21 cellular contexts compared by ENCODE assay signal in genomic region chr12:26651036-26651435, GRCh38.
"Had no signal": no experiment of that assay in that cellular context is flagged by ENCODE, and none has a peak within 500 bp of the region (broad histone marks: within the 10 kb centered on the region; RNA-seq: fewer than 3 reads in every experiment).

No MANE protein-coding gene starts in this region.

- DNase-seq: effector CD8-positive, alpha-beta T cell; left cardiac atrium; left lung; sigmoid colon; upper lobe of right lung had no signal

- H3K4me1 ChIP-seq: left lung, prostate gland, upper lobe of right lung, uterus had no signal

- H3K4me3 Mint-ChIP-seq: endodermal cell; mesothelial cell of epicardium; naive B cell; natural killer cell treated with Interleukin-12 subunit alpha and Interleukin-12 subunit beta and Interleukin-15 and Interleukin-18, amount 100 ng/mL, for 72 hours; neural progenitor cell; stimulated activated effector memory CD8-positive, alpha-beta T cell treated with anti-CD3 and anti-CD28 coated beads, Interleukin-12 subunit alpha, Interleukin-12 subunit beta, amount 100 ng/mL, for 72 hours; stimulated activated naive CD8-positive, alpha-beta T cell treated with anti-CD3 and anti-CD28 coated beads, Interleukin-15, amount 100 ng/mL, for 72 hours had no signal

- H3K9me3 Mint-ChIP-seq: natural killer cell treated with Interleukin-12 subunit alpha and Interleukin-12 subunit beta and Interleukin-15 and Interleukin-18, amount 100 ng/mL, for 72 hours; stimulated activated effector memory CD8-positive, alpha-beta T cell treated with anti-CD3 and anti-CD28 coated beads, Interleukin-12 subunit alpha, Interleukin-12 subunit beta, amount 100 ng/mL, for 72 hours had no signal

- ATAC-seq: stimulated activated naive CD8-positive, alpha-beta T cell treated with anti-CD3 and anti-CD28 coated beads, Interleukin-15, amount 100 ng/mL, for 72 hours had no signal

- H3K36me3 Mint-ChIP-seq: neural progenitor cell had no signal

- H3K4me3 ChIP-seq: heart right ventricle, left lung, mucosa of descending colon, neural progenitor cell, prostate gland, right atrium auricular region, sigmoid colon, suprapubic skin, transverse colon, upper lobe of right lung, uterus had no signal

- H3K27me3 Mint-ChIP-seq: naive B cell; natural killer cell treated with Interleukin-12 subunit alpha and Interleukin-12 subunit beta and Interleukin-15 and Interleukin-18, amount 100 ng/mL, for 72 hours; stimulated activated naive CD8-positive, alpha-beta T cell treated with anti-CD3 and anti-CD28 coated beads, Interleukin-15, amount 100 ng/mL, for 72 hours had no signal

- H3K9ac ChIP-seq: neural progenitor cell had no signal

- H3K9me3 ChIP-seq: mucosa of descending colon, prostate gland, right atrium auricular region, sigmoid colon, suprapubic skin, transverse colon, upper lobe of right lung, uterus had no signal

- H3K27ac ChIP-seq: epithelial cell of prostate, foreskin keratinocyte, heart right ventricle, left lung, neural progenitor cell, prostate gland, right atrium auricular region, suprapubic skin, transverse colon, upper lobe of right lung, uterus had no signal

- H3K4me2 ChIP-seq: neural progenitor cell had no signal

- H3K27ac Mint-ChIP-seq: endodermal cell; mesothelial cell of epicardium; natural killer cell treated with Interleukin-12 subunit alpha and Interleukin-12 subunit beta and Interleukin-15 and Interleukin-18, amount 100 ng/mL, for 72 hours; neural progenitor cell; stimulated activated effector memory CD8-positive, alpha-beta T cell treated with anti-CD3 and anti-CD28 coated beads, Interleukin-12 subunit alpha, Interleukin-12 subunit beta, amount 100 ng/mL, for 72 hours had no signal

- H3K36me3 ChIP-seq: neural progenitor cell, prostate gland, uterus had no signal

- H3K4me1 Mint-ChIP-seq: neural progenitor cell; stimulated activated effector memory CD8-positive, alpha-beta T cell treated with anti-CD3 and anti-CD28 coated beads, Interleukin-12 subunit alpha, Interleukin-12 subunit beta, amount 100 ng/mL, for 72 hours; stimulated activated naive CD8-positive, alpha-beta T cell treated with anti-CD3 and anti-CD28 coated beads, Interleukin-15, amount 100 ng/mL, for 72 hours had no signal

- H3K27me3 ChIP-seq: foreskin keratinocyte, heart right ventricle, left lung, neural progenitor cell, right atrium auricular region, sigmoid colon, suprapubic skin, transverse colon, upper lobe of right lung, uterus had no signal
